In genomic region chr15:42716125-42716524, GRCh38 we compare ENCODE assay signal across 23 cellular contexts. TPM values are rescaled to one million over a fixed set of nuclear protein-coding genes. Genes with fewer than 3 reads are reported as not detected.
DNase-seq lines count a peak whose midpoint lies in the region; ATAC-seq, FAIRE-seq and TF ChIP-seq lines count a peak whose summit lies in the region.
"Had no signal": no experiment of that assay in that cellular context is flagged by ENCODE, and none has a peak within 500 bp of the region (broad histone marks: within the 10 kb centered on the region; RNA-seq: fewer than 3 reads in every experiment).

No MANE protein-coding gene starts in this region.

- H3K23me2 ChIP-seq in H9 (ENCODE audit: insufficient read length, low read depth, low read length, poor library complexity, severe bottlenecking), result no peaks in the 10 kb centered on the region

- ATAC-seq in GM19397 (IDR thresholded peaks at IDR 0.05; ENCODE audit: unreplicated experiment) (no peak), GM21723 (IDR thresholded peaks at IDR 0.05; ENCODE audit: unreplicated experiment) (no peak)
- ATAC-seq: HCT116 had no signal

- no peaks in the 10 kb centered on the region for H3K36me3 ChIP-seq in bronchial epithelial cell (ENCODE audit: control insufficient read depth, insufficient read depth, low read length)

- H2BK20ac ChIP-seq in H9 (ENCODE audit: low read depth, low read length, poor library complexity, severe bottlenecking), result no peak overlapping the region

- no peaks in the 10 kb centered on the region for H3K79me1 ChIP-seq in H9 (ENCODE audit: insufficient read depth, low read depth, low read length, poor library complexity, severe bottlenecking)

- no peak overlapping the region for H3K4me2 ChIP-seq in H9 (ENCODE audit: insufficient read depth, insufficient read length, low read length)

- H4K91ac ChIP-seq in H9 (ENCODE audit: insufficient read length, low read depth, low read length), result no peak overlapping the region

- H3T11ph ChIP-seq in H9 (ENCODE audit: low read length), result no peak overlapping the region

- H4K20me1 ChIP-seq in H9 (ENCODE audit: control insufficient read depth, insufficient read depth, insufficient read length), result no peaks in the 10 kb centered on the region

- H4K8ac ChIP-seq in H9 (replicated peaks; ENCODE audit: insufficient read length, low read depth, low read length), result no peak overlapping the region

- H2BK5ac ChIP-seq in H9 (ENCODE audit: insufficient read length, low read length), result no peak overlapping the region

- H3K4me1 Mint-ChIP-seq in osteocyte (ENCODE audit: unreplicated experiment), result no peaks in the 10 kb centered on the region
- no peaks in the 10 kb centered on the region for H3K4me1 Mint-ChIP-seq in H9
- H3K4me1 Mint-ChIP-seq: CD4-positive, alpha-beta memory T cell had no signal

- no peak overlapping the region for H2AK5ac ChIP-seq in H9 (ENCODE audit: insufficient read length, low read length)

- no peaks in the 10 kb centered on the region for H3K9me3 ChIP-seq in H9 (ENCODE audit: control insufficient read depth, low read depth, low read length)

- DNase-seq in activated CD8-positive, alpha-beta memory T cell treated with anti-CD3 and anti-CD28 coated beads for 24 hours, result peak; percentile 44
- no peak for DNase-seq in activated CD8-positive, alpha-beta memory T cell treated with anti-CD3 and anti-CD28 coated beads, Interleukin-2, amount 50 U/mL, for 48 hours
- DNase-seq in bronchial epithelial cell (ENCODE audit: low read depth), result no peak
- peak; percentile 59 for DNase-seq in osteocyte (ENCODE audit: extremely low spot score, unreplicated experiment)
- DNase-seq in stimulated activated CD8-positive, alpha-beta memory T cell treated with anti-CD3 and anti-CD28 coated beads, Interleukin-4, amount 100 ng/mL, for 48 hours, result no peak
- no peak for DNase-seq in H9
- DNase-seq: C1 segment of cervical spinal cord; Calu3; CD4-positive, alpha-beta memory T cell; COR-L47; DMS53; DMS79 treated with DMSO at 0.1 percent for 48 hours; GF-D8; H7 had no signal

- H3K27ac ChIP-seq in H9 (ENCODE audit: insufficient read length, low read depth, low read length), result no peak overlapping the region
- H3K27ac ChIP-seq: 22Rv1, GM23248 had no signal

- no peak overlapping the region for H2BK120ac ChIP-seq in H9 (ENCODE audit: low read depth, low read length, poor library complexity, severe bottlenecking)

- H3K4me1 ChIP-seq in H9 (ENCODE audit: insufficient read depth, low read length), result no peaks in the 10 kb centered on the region

- no peak for TF ChIP-seq CTCF in bronchial epithelial cell (IDR thresholded peaks at IDR 0.05; ENCODE audit: insufficient read depth, low read length, severe bottlenecking)
- no peak for TF ChIP-seq CTCF in osteocyte (IDR thresholded peaks at IDR 0.05)
- TF ChIP-seq CTCF in H9 (conservative IDR thresholded peaks at IDR 0.05), result no peak

- no peak overlapping the region for H3K23ac ChIP-seq in H9 (ENCODE audit: insufficient read length, low read depth, low read length)

- H3K9ac ChIP-seq in H9 (ENCODE audit: extremely low read depth, insufficient read length, low read length), result no peak overlapping the region
- H3K9ac ChIP-seq: GM23248 had no signal

- H3K36me3 Mint-ChIP-seq in osteocyte (ENCODE audit: unreplicated experiment) (peaks cover 18% of the 10 kb centered on the region), H9 (ENCODE audit: insufficient read depth in 1 of 3, low read depth in 3 of 3) (peaks cover 0 to 11% (median 9%) of the 10 kb centered on the region in 3 experiments; a peak in 5 of 7 replicates)

- H3K9me3 Mint-ChIP-seq in osteocyte (ENCODE audit: unreplicated experiment) (no peaks in the 10 kb centered on the region), H9 (no peaks in the 10 kb centered on the region)
- H3K9me3 Mint-ChIP-seq: CD4-positive, alpha-beta memory T cell had no signal

- no peak overlapping the region for H2BK15ac ChIP-seq in H9 (ENCODE audit: low read depth, low read length)

- H4K5ac ChIP-seq in H9 (ENCODE audit: insufficient read length, low read depth, low read length), result no peak overlapping the region

- H2AFZ ChIP-seq in H9 (ENCODE audit: low read length), result no peak overlapping the region
- H2AFZ ChIP-seq: GM23248 had no signal

- H3K56ac ChIP-seq in H9 (ENCODE audit: insufficient read length, low read depth, low read length), result no peak overlapping the region

- FAIRE-seq in bronchial epithelial cell (lab: Jason Lieb, UNC), result peak; percentile 36
- FAIRE-seq: A204.1, GM12891, GM18507, H1 had no signal

- H3K4ac ChIP-seq in H9 (ENCODE audit: low read depth, low read length), result no peak overlapping the region

- no peak overlapping the region for H3K18ac ChIP-seq in H9 (ENCODE audit: insufficient read length, low read depth, low read length)

- no peaks in the 10 kb centered on the region for H3K79me2 ChIP-seq in H9 (ENCODE audit: insufficient read depth, low read length)

- no peak overlapping the region for H3K4me3 Mint-ChIP-seq in osteocyte (ENCODE audit: unreplicated experiment)
- H3K4me3 Mint-ChIP-seq in H9, result no peak overlapping the region
- H3K4me3 Mint-ChIP-seq: CD4-positive, alpha-beta memory T cell had no signal

- H3K27ac Mint-ChIP-seq in osteocyte (ENCODE audit: unreplicated experiment), result no peak overlapping the region
- H3K27ac Mint-ChIP-seq in H9, result no peak overlapping the region; a peak in 1 of 7 replicates

- WGBS in H9 (ENCODE audit: extremely low coverage, insufficient read length, low lambda C conversion rate), result no CpG with 5 or more reads among the region's 5 CpGs

- H3K14ac ChIP-seq in H9 (ENCODE audit: insufficient read depth, low read length), result no peak overlapping the region

- H3K27me3 Mint-ChIP-seq in osteocyte (ENCODE audit: unreplicated experiment) (no peaks in the 10 kb centered on the region), H9 (ENCODE audit: low read depth) (no peaks in the 10 kb centered on the region; the same call in 1 of the 2 replicates)
- H3K27me3 Mint-ChIP-seq: CD4-positive, alpha-beta memory T cell had no signal

- H3K27me3 ChIP-seq in bronchial epithelial cell (ENCODE audit: control insufficient read depth, insufficient read depth, low read length) (no peaks in the 10 kb centered on the region), H9 (ENCODE audit: insufficient read depth, low read length) (no peaks in the 10 kb centered on the region)

- no peak overlapping the region for H3K4me3 ChIP-seq in bronchial epithelial cell (ENCODE audit: low read depth, low read length)
- H3K4me3 ChIP-seq: GM23248 had no signal

- H2BK12ac ChIP-seq in H9 (ENCODE audit: insufficient read length, low read depth, low read length), result no peak overlapping the region

RNA-seq across cellular contexts. Expression of gene CDAN1, which starts 20.8 kb away (rescaled TPM):
- total RNA-seq in bronchial epithelial cell (8.7 and 9.0 TPM in 2 replicates), osteocyte (15.6 and 24.0 TPM in 2 replicates), H9 (2021) (20.0 and 20.4 TPM in 2 replicates)

Comparison
In these comparisons a context has a peak if more than half of its experiments do, and no peak if none do; other contexts are left out.
1. DNase-seq: peak in activated CD8-positive, alpha-beta memory T cell treated with anti-CD3 and anti-CD28 coated beads for 24 hours (single experiment) and osteocyte (single experiment); none in activated CD8-positive, alpha-beta memory T cell treated with anti-CD3 and anti-CD28 coated beads, Interleukin-2, amount 50 U/mL, for 48 hours (single experiment), bronchial epithelial cell (single experiment), stimulated activated CD8-positive, alpha-beta memory T cell treated with anti-CD3 and anti-CD28 coated beads, Interleukin-4, amount 100 ng/mL, for 48 hours (single experiment) and H9 (single experiment).